Comparison of ENCODE assay signal across 10 cellular contexts in the genomic region with DNA sequence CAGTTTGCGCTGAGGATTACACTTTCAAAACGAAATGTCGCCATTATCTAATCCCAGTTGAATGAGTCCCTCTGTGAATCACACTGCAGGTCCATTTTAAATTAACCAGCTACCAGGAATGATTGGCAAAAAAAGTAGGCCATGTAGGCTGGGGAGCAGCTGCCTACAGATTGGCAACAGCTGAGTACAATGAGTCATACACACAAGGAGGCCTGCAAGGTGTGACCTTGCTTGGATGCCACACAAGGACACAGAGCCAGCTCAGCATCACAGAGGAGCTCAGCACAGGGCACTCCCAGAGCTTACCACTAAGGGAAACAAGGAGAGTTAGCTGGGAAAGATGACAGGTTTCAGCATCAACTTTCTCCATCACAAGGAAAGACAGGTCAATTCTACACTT. TPM values are rescaled to one million over a fixed set of nuclear protein-coding genes. Genes with fewer than 3 reads are reported as not detected.
DNase-seq lines count a peak whose midpoint lies in the region; ATAC-seq and TF ChIP-seq lines count a peak whose summit lies in the region.
"Had no signal": no experiment of that assay in that cellular context is flagged by ENCODE, and none has a peak within 500 bp of the region (broad histone marks: within the 10 kb centered on the region; RNA-seq: fewer than 3 reads in every experiment).

No MANE protein-coding gene starts in this region.

- peak overlapping the region in 8 of 10 donors; percentile 27 to 87 (median 81) for H3K27ac Mint-ChIP-seq in naive thymus-derived CD8-positive, alpha-beta T cell

- H3K4me3 Mint-ChIP-seq in naive thymus-derived CD8-positive, alpha-beta T cell: peak overlapping the region in 7 of 10 donors; percentile 2 to 58 (median 34)

- peak in 2 of 7 experiments; percentile 14 to 17 for TF ChIP-seq CTCF in body of pancreas (IDR thresholded peaks at IDR 0.05)

- H3K36me3 Mint-ChIP-seq in naive thymus-derived CD8-positive, alpha-beta T cell: peaks cover 6 to 29% (median 16%) of the 10 kb centered on the region in 3 donors

- POLR2A ChIA-PET in naive thymus-derived CD8-positive, alpha-beta T cell (lab: Charles Lee): interaction anchor here (1.0 to 1.3 kb wide), 2 partner anchors 21 to 97 kb away, joined by 3 to 4 read pairs; a partner anchor contains a TSS

- peaks cover 10% of the 10 kb centered on the region for H3K4me1 ChIP-seq in body of pancreas
- H3K4me1 ChIP-seq: spleen had no signal

- peaks cover 36 to 66% (median 56%) of the 10 kb centered on the region in 4 donors for H3K4me1 Mint-ChIP-seq in naive thymus-derived CD8-positive, alpha-beta T cell

- 40 to 48% methylated on average over 3 of the region's 3 CpGs for WGBS in body of pancreas, 2 donors

- DNase-seq in DMS53 (lab: John Stamatoyannopoulos, UW): peak; percentile 92
- peak; percentile 33 to 82 (median 58) for DNase-seq in body of pancreas
- DNase-seq in naive thymus-derived CD8-positive, alpha-beta T cell: no peak
- no peak for DNase-seq in medulla oblongata (ENCODE audit: extremely low spot score)
- DNase-seq: NCI-H1436 treated with DMSO at 0.1 percent for 48 hours, spleen had no signal

- no peaks in the 10 kb centered on the region for H3K36me3 ChIP-seq in body of pancreas (replicated peaks in 1 of 2; ENCODE audit: insufficient read depth in 1 of 2, low read depth in 2 of 2)
- H3K36me3 ChIP-seq: spleen had no signal

- intact Hi-C loops in body of pancreas (cut with DNase I): no loop called here

- peak overlapping the region in 3 of 4 donors; percentile 58 to 63 (median 60) for H3K27ac ChIP-seq in body of pancreas
- H3K27ac ChIP-seq: spleen had no signal

- H3K9me3 ChIP-seq in body of pancreas: no peaks in the 10 kb centered on the region
- H3K9me3 ChIP-seq: spleen had no signal

- no peak for TF ChIP-seq POLR2A in body of pancreas (IDR thresholded peaks at IDR 0.05)

- peak; percentile 39 for ATAC-seq in HG03442 (IDR thresholded peaks at IDR 0.05; ENCODE audit: unreplicated experiment)
- ATAC-seq in body of pancreas: peak; percentile 96
- ATAC-seq in naive thymus-derived CD8-positive, alpha-beta T cell: no peak
- no peak for ATAC-seq in GM18502 (IDR thresholded peaks at IDR 0.05; ENCODE audit: poor library complexity, unreplicated experiment)
- no peak for ATAC-seq in HG02970 (IDR thresholded peaks at IDR 0.05; ENCODE audit: low FRiP score, unreplicated experiment)
- ATAC-seq: left lobe of liver had no signal

- H3K4me3 ChIP-seq in body of pancreas: no peak overlapping the region
- H3K4me3 ChIP-seq: spleen had no signal

- H3K27me3 ChIP-seq in body of pancreas: no peaks in the 10 kb centered on the region
- H3K27me3 ChIP-seq: spleen had no signal

- no peaks in the 10 kb centered on the region for H3K27me3 Mint-ChIP-seq in naive thymus-derived CD8-positive, alpha-beta T cell

- H3K9me3 Mint-ChIP-seq in naive thymus-derived CD8-positive, alpha-beta T cell: peaks cover 0 to 2% (median 0%) of the 10 kb centered on the region in 9 donors

RNA-seq across cellular contexts. Expression of a gene that starts 12.9 kb away (rescaled TPM):
- not detected for total RNA-seq in body of pancreas
- 10 to 100 TPM; 26.5 to 30.2 TPM for total RNA-seq in naive thymus-derived CD8-positive, alpha-beta T cell
- polyA plus RNA-seq in naive thymus-derived CD8-positive, alpha-beta T cell: 1 to 10 TPM; 2.3 to 4.7 (median 4.6) TPM
- polyA plus RNA-seq: spleen had no signal

Comparison
In these comparisons a context has a peak if more than half of its experiments do, and no peak if none do; other contexts are left out.
1. DNase-seq: peak in DMS53 (single experiment) and body of pancreas (4 of 4); none in naive thymus-derived CD8-positive, alpha-beta T cell (0 of 10) and medulla oblongata (single experiment).
2. ATAC-seq: peak in HG03442 (single experiment) and body of pancreas (single experiment); none in naive thymus-derived CD8-positive, alpha-beta T cell (0 of 2), GM18502 (single experiment) and HG02970 (single experiment).
3. RNA of a gene that starts 12.9 kb away (total RNA-seq): 26.5 to 30.2 TPM in naive thymus-derived CD8-positive, alpha-beta T cell; not detected in body of pancreas; every median in the first group is over 10 times any median in the second.